In the genomic region with DNA sequence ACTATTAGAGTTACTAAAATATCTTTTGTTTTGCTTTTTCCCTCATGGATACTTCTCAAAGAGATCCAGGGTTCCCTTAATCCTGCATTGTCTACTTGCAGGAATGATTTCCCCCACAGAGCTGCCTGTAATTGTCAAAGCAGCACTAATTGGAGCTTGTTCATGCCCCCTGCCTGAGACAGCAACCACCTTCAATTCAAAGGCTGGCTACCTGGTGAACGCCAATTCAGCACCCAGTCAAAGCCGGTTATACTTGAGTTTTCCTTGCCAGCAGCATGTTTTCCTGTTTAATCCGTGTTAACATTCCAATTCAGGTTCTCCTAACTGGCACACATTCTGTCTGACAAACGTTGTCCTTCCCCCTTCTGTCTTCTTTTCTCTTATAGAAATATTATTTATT, we compare ENCODE assay signal across 14 cellular contexts.
A peak's percentile ranks its signal among the peaks of the same experiment; 100 is the strongest.
DNase-seq lines count a peak whose midpoint lies in the region; ATAC-seq, FAIRE-seq and TF ChIP-seq lines count a peak whose summit lies in the region.
"Had no signal": no experiment of that assay in that cellular context is flagged by ENCODE, and none has a peak within 500 bp of the region (broad histone marks: within the 10 kb centered on the region; RNA-seq: fewer than 3 reads in every experiment).

No MANE protein-coding gene starts in this region.

- H3K4me2 ChIP-seq in GM23338: no peak overlapping the region
- no peak overlapping the region for H3K4me2 ChIP-seq in H1 (ENCODE audit: insufficient read depth in 1 of 2, low read depth in 2 of 2, low read length in 2 of 2)
- H3K4me2 ChIP-seq: A549 had no signal

- TF ChIP-seq RAD21 in H1 (IDR thresholded peaks at IDR 0.05 in 1 of 2, conservative IDR thresholded peaks at IDR 0.05 in 1 of 2; ENCODE audit: low read depth in 2 of 2, low read length in 2 of 2): no peak

- no peaks in the 10 kb centered on the region for H3K27me3 Mint-ChIP-seq in GM23338 (ENCODE audit: insufficient read depth, low read depth, poor library complexity)
- H3K27me3 Mint-ChIP-seq: IgD-negative memory B cell had no signal

- ATAC-seq in GM23338 (peak; percentile 78), heart right ventricle (no peak)
- no peak for ATAC-seq in activated CD4-positive, CD25-positive, alpha-beta regulatory T cell treated with anti-CD3 and anti-CD28 coated beads, Interleukin-2, amount 50 U/mL, for 24 hours
- ATAC-seq: A549 had no signal

- no peak for DNase-seq in GM23338 (ENCODE audit: low spot score)
- peak; percentile 55 for DNase-seq in NCI-H146 treated with DMSO at 0.1 percent for 48 hours (lab: John Stamatoyannopoulos, UW; ENCODE audit: unreplicated experiment)
- no peak for DNase-seq in H1 (ENCODE audit: low read depth in 1 of 2, low spot score in 2 of 2)
- no peak for DNase-seq in heart right ventricle
- no peak for DNase-seq in GM19238 (ENCODE audit: insufficient read length, low spot score)
- DNase-seq: BE2C; Caco-2; CD4-positive, alpha-beta memory T cell; DND-41; GF-D8 had no signal

- H3K9me3 Mint-ChIP-seq in GM23338: no peaks in the 10 kb centered on the region; the same call in 2 of the 3 replicates
- H3K9me3 Mint-ChIP-seq: IgD-negative memory B cell had no signal

- H3K23ac ChIP-seq in H1 (ENCODE audit: insufficient read length): no peak overlapping the region

- H3F3A ChIP-seq in GM23338 (replicated peaks; ENCODE audit: low read depth): no peaks in the 10 kb centered on the region

- no peak overlapping the region for H2BK12ac ChIP-seq in H1 (ENCODE audit: low read depth, low read length)

- H3K4ac ChIP-seq in H1 (replicated peaks; ENCODE audit: insufficient read length, low read depth, low read length): no peak overlapping the region

- H3K27me3 ChIP-seq in GM23338 (ENCODE audit: insufficient read depth): no peaks in the 10 kb centered on the region
- H3K27me3 ChIP-seq in H1 (replicated peaks in 1 of 4; ENCODE audit: control insufficient read depth in 3 of 4, extremely low read depth in 1 of 4, insufficient read depth in 3 of 4, low read length in 3 of 4): no peaks in the 10 kb centered on the region
- H3K27me3 ChIP-seq in heart right ventricle: peaks cover 0 to 7% (median 0%) of the 10 kb centered on the region in 7 donors
- H3K27me3 ChIP-seq: BE2C had no signal

- CTCF ChIA-PET in H1 (lab: Charles Lee; ENCODE audit: partially characterized antibody): interaction anchor here (0.8 to 1.4 kb wide), 5 partner anchors 45 to 326 kb away, joined by 3 to 5 read pairs (median 3); no protein-coding TSS in a partner anchor

- no peak overlapping the region for H2BK120ac ChIP-seq in H1 (replicated peaks; ENCODE audit: low read depth, low read length)

- peaks cover 7% of the 10 kb centered on the region for H3K9me2 ChIP-seq in GM23338 (ENCODE audit: insufficient read depth)

- no peak overlapping the region for H4K5ac ChIP-seq in H1 (ENCODE audit: insufficient read length, low read depth, low read length)

- TF ChIP-seq EP300 in H1 (IDR thresholded peaks at IDR 0.05; ENCODE audit: borderline replicate concordance in 1 of 2, low read depth in 2 of 2, low read length in 2 of 2): no peak

- no peak overlapping the region for H4K91ac ChIP-seq in H1 (replicated peaks; ENCODE audit: insufficient read length, low read length)

- H3K27ac ChIP-seq in GM23338 (ENCODE audit: low read depth) (no peak overlapping the region), H1 (ENCODE audit: low read depth, low read length) (no peak overlapping the region), heart right ventricle (no peak overlapping the region)
- H3K27ac ChIP-seq: A549, C4-2B had no signal

- H3K27ac Mint-ChIP-seq in GM23338: no peak overlapping the region
- H3K27ac Mint-ChIP-seq: CD4-positive, alpha-beta memory T cell; IgD-negative memory B cell had no signal

- POLR2A ChIA-PET in H1 (lab: Charles Lee; ENCODE audit: partially characterized antibody): no interaction called here

- no peak overlapping the region for H2BK20ac ChIP-seq in H1 (ENCODE audit: low read length)

- H2BK5ac ChIP-seq in H1 (ENCODE audit: low read depth, low read length): no peak overlapping the region

- H3K18ac ChIP-seq in H1 (ENCODE audit: extremely low read depth, low read length): no peak overlapping the region

- no peak overlapping the region for H3K4me3 Mint-ChIP-seq in GM23338
- H3K4me3 Mint-ChIP-seq: CD4-positive, alpha-beta memory T cell; IgD-negative memory B cell had no signal

- H4K8ac ChIP-seq in H1 (ENCODE audit: extremely low read depth, insufficient read depth, low read length): no peak overlapping the region

- H3K4me1 Mint-ChIP-seq in GM23338: peaks cover 18% of the 10 kb centered on the region
- H3K4me1 Mint-ChIP-seq: CD4-positive, alpha-beta memory T cell had no signal

- H3K36me3 ChIP-seq in GM23338 (ENCODE audit: insufficient read depth) (no peaks in the 10 kb centered on the region), H1 (ENCODE audit: control insufficient read depth in 2 of 4, insufficient read depth in 4 of 4, low read length in 3 of 4) (no peaks in the 10 kb centered on the region), heart right ventricle (no peaks in the 10 kb centered on the region)
- H3K36me3 ChIP-seq: BE2C had no signal

- FAIRE-seq in H1 (lab: Jason Lieb, UNC): no peak
- FAIRE-seq: A549 had no signal

- no peak overlapping the region for H3K4me3 ChIP-seq in GM23338
- H3K4me3 ChIP-seq in H1 (ENCODE audit: extremely low read depth in 1 of 4, insufficient read depth in 2 of 4, low read depth in 3 of 4, low read length in 4 of 4): no peak overlapping the region
- no peak overlapping the region for H3K4me3 ChIP-seq in heart right ventricle
- H3K4me3 ChIP-seq: A549 had no signal

- no peaks in the 10 kb centered on the region for H3K79me1 ChIP-seq in H1 (ENCODE audit: low read depth, low read length)

- no peak overlapping the region for H2AFZ ChIP-seq in GM23338
- no peak overlapping the region for H2AFZ ChIP-seq in H1 (ENCODE audit: low read length)

- no peaks in the 10 kb centered on the region for H3K23me2 ChIP-seq in H1 (ENCODE audit: low read depth, low read length)

- H3K79me2 ChIP-seq in GM23338 (replicated peaks; ENCODE audit: insufficient read depth) (no peaks in the 10 kb centered on the region), H1 (ENCODE audit: control insufficient read depth in 1 of 2, insufficient read depth in 2 of 2, low read length in 2 of 2) (no peaks in the 10 kb centered on the region)

- H4K20me1 ChIP-seq in GM23338 (replicated peaks; ENCODE audit: insufficient read depth) (no peaks in the 10 kb centered on the region; the same call in 1 of the 2 replicates), H1 (replicated peaks in 1 of 2; ENCODE audit: control insufficient read depth in 1 of 2, insufficient read depth in 2 of 2, low read length in 2 of 2) (no peaks in the 10 kb centered on the region)

- no peak for TF ChIP-seq POLR2A in H1 (IDR thresholded peaks at IDR 0.05; ENCODE audit: control extremely low read depth in 1 of 2, low read depth in 2 of 2, low read length in 2 of 2)

- H2AK5ac ChIP-seq in H1 (ENCODE audit: low read depth, low read length): no peak overlapping the region

- intact Hi-C loops in heart right ventricle (cut with DNase I): loop anchor here in 2 of 10 donors (10.0 kb wide), 2 partner anchors 239 to 249 kb away; no protein-coding TSS in a partner anchor

- 55% methylated on average over 4 of the region's 4 CpGs; no CpG with 5 or more reads in 1 of the 2 experiments for WGBS in H1 (ENCODE audit: extremely low coverage in 1 of 2, insufficient coverage in 1 of 2, insufficient read length in 1 of 2, insufficient replicate concordance in 2 of 2, low coverage in 1 of 2, low lambda C conversion rate in 2 of 2, missing lambda C conversion rate in 1 of 2), 2 experiments
- WGBS in heart right ventricle, 2 donors: 52 to 53% methylated on average over 4 of the region's 4 CpGs

- H3K14ac ChIP-seq in H1 (ENCODE audit: insufficient read length): no peak overlapping the region

- peaks cover 9% of the 10 kb centered on the region for H3K4me1 ChIP-seq in GM23338 (ENCODE audit: insufficient read depth)
- peaks cover 0 to 10% (median 7%) of the 10 kb centered on the region in 4 experiments; a peak in 4 of 7 replicates for H3K4me1 ChIP-seq in H1 (replicated peaks in 1 of 4; ENCODE audit: control insufficient read depth in 3 of 4, insufficient read depth in 4 of 4, low read length in 3 of 4)
- no peaks in the 10 kb centered on the region for H3K4me1 ChIP-seq in heart right ventricle
- H3K4me1 ChIP-seq: A549, BE2C, Caco-2 had no signal

- H2BK15ac ChIP-seq in H1 (ENCODE audit: low read length): no peak overlapping the region

- H3K36me3 Mint-ChIP-seq in GM23338 (ENCODE audit: low read depth): no peaks in the 10 kb centered on the region
- H3K36me3 Mint-ChIP-seq: CD4-positive, alpha-beta memory T cell; IgD-negative memory B cell had no signal

- H3K9ac ChIP-seq in H1 (replicated peaks in 1 of 4; ENCODE audit: extremely low read depth in 1 of 4, low read depth in 3 of 4, low read length in 3 of 4): no peak overlapping the region

- no peak for TF ChIP-seq CTCF in GM23338 (conservative IDR thresholded peaks at IDR 0.05; ENCODE audit: low read depth in 2 of 2)
- TF ChIP-seq CTCF in H1 (IDR thresholded peaks at IDR 0.05; ENCODE audit: control extremely low read depth in 1 of 3, insufficient read depth in 1 of 3, low read depth in 1 of 3, low read length in 3 of 3): no peak
- TF ChIP-seq CTCF in heart right ventricle (IDR thresholded peaks at IDR 0.05): no peak

- H3K9me3 ChIP-seq in H1 (ENCODE audit: insufficient read depth in 2 of 2, low read depth in 1 of 2, low read length in 1 of 2) (no peaks in the 10 kb centered on the region), heart right ventricle (no peaks in the 10 kb centered on the region)
- H3K9me3 ChIP-seq: A549, BE2C, Caco-2 had no signal

- H3K56ac ChIP-seq in H1 (replicated peaks; ENCODE audit: insufficient read length, low read depth, low read length): no peak overlapping the region

TF ChIP-seq in GM23338, 12 proteins besides CTCF, POLR2A, EP300 and RAD21 (continues in another document):
- TF ChIP-seq NANOG (IDR thresholded peaks at IDR 0.05; ENCODE audit: borderline replicate concordance): no peak
- TF ChIP-seq CREB1 (CRISPR knock-in tag; IDR thresholded peaks at IDR 0.05; ENCODE audit: low read depth): no peak
- no peak for TF ChIP-seq EZH2 (IDR thresholded peaks at IDR 0.05; ENCODE audit: low read depth, unreplicated experiment)
- TF ChIP-seq STAT1 (IDR thresholded peaks at IDR 0.05; ENCODE audit: unreplicated experiment): no peak
- no peak for TF ChIP-seq ZNF114 (CRISPR knock-in tag; IDR thresholded peaks at IDR 0.05)
- TF ChIP-seq JUNB (IDR thresholded peaks at IDR 0.05; ENCODE audit: unreplicated experiment): no peak
- TF ChIP-seq ZNF331 (CRISPR knock-in tag; IDR thresholded peaks at IDR 0.05; ENCODE audit: low read depth): no peak

TF ChIP-seq in H1, 55 proteins besides CTCF, POLR2A, EP300 and RAD21:
- TF ChIP-seq RNF2 (IDR thresholded peaks at IDR 0.05; ENCODE audit: borderline replicate concordance, low read depth, low read length, missing control alignments, poor library complexity, severe bottlenecking): no peak
- TF ChIP-seq NANOG (IDR thresholded peaks at IDR 0.05; ENCODE audit: insufficient read depth, low read depth, low read length, poor library complexity, severe bottlenecking): peak; percentile 32
- TF ChIP-seq KDM1A (IDR thresholded peaks at IDR 0.05; ENCODE audit: borderline replicate concordance, low read length): no peak
